ENCODE assay signal across 19 cellular contexts in genomic region chr1:196152086-196152485, GRCh38.
DNase-seq lines count a peak whose midpoint lies in the region; ATAC-seq, FAIRE-seq and TF ChIP-seq lines count a peak whose summit lies in the region.
"Had no signal": no experiment of that assay in that cellular context is flagged by ENCODE, and none has a peak within 500 bp of the region (broad histone marks: within the 10 kb centered on the region; RNA-seq: fewer than 3 reads in every experiment).

No MANE protein-coding gene starts in this region.

- peaks cover 3% of the 10 kb centered on the region for H3K27me3 Mint-ChIP-seq in activated CD4-positive, alpha-beta memory T cell treated with anti-CD3 and anti-CD28 coated beads for 36 hours
- H3K27me3 Mint-ChIP-seq: activated B cell treated with CpG ODN at 0.5 μM for 24 hours had no signal

- H3K9me3 ChIP-seq in fibroblast of lung (ENCODE audit: control insufficient read depth, insufficient read depth, low read depth, low read length) (no peaks in the 10 kb centered on the region), small intestine (ENCODE audit: control insufficient read depth, low read depth) (no peaks in the 10 kb centered on the region)
- H3K9me3 ChIP-seq: BLaER1 treated with 17β-estradiol and CSF1 and Interleukin-3, amounts not matched to agents 10 nM and 100 nM; thoracic aorta had no signal

- H3K4me2 ChIP-seq in fibroblast of lung (ENCODE audit: extremely low read depth, insufficient read depth, low read length): no peak overlapping the region
- H3K4me2 ChIP-seq: BLaER1 treated with 17β-estradiol and CSF1 and Interleukin-3, amounts not matched to agents 10 nM and 100 nM; KMS-11 had no signal

- POLR2A ChIA-PET in activated CD4-positive, alpha-beta memory T cell treated with anti-CD3 and anti-CD28 coated beads for 36 hours (lab: Charles Lee): no interaction called here

- WGBS in small intestine, 3 donors: 5 to 35% (median 14%) methylated on average over 3 of the region's 3 CpGs

- H3K9ac ChIP-seq in fibroblast of lung (ENCODE audit: insufficient read depth, low read length): no peak overlapping the region
- H3K9ac ChIP-seq: BLaER1 treated with 17β-estradiol and CSF1 and Interleukin-3, amounts not matched to agents 10 nM and 100 nM; KMS-11 had no signal

- ATAC-seq in GM21526 (IDR thresholded peaks at IDR 0.05; ENCODE audit: low FRiP score, unreplicated experiment): peak; percentile 75

- H3K4me3 Mint-ChIP-seq in activated CD4-positive, alpha-beta memory T cell treated with anti-CD3 and anti-CD28 coated beads for 36 hours: no peak overlapping the region
- H3K4me3 Mint-ChIP-seq: activated B cell treated with CpG ODN at 0.5 μM for 24 hours had no signal

- no peaks in the 10 kb centered on the region for H3K79me2 ChIP-seq in fibroblast of lung (ENCODE audit: control insufficient read depth, insufficient read depth, low read length)

- intact Hi-C loops in activated CD4-positive, alpha-beta memory T cell treated with anti-CD3 and anti-CD28 coated beads for 36 hours (cut with micrococcal nuclease): no loop called here

- peaks cover 2% of the 10 kb centered on the region for H3K4me1 ChIP-seq in fibroblast of lung (ENCODE audit: control insufficient read depth, extremely low read depth, insufficient read depth, low read length)
- no peaks in the 10 kb centered on the region for H3K4me1 ChIP-seq in small intestine (ENCODE audit: control insufficient read depth in 2 of 2, insufficient read depth in 1 of 2, low read depth in 1 of 2, low read length in 1 of 2)

- H3K36me3 Mint-ChIP-seq in activated CD4-positive, alpha-beta memory T cell treated with anti-CD3 and anti-CD28 coated beads for 36 hours: no peaks in the 10 kb centered on the region

- no peak overlapping the region for H3K27ac Mint-ChIP-seq in activated CD4-positive, alpha-beta memory T cell treated with anti-CD3 and anti-CD28 coated beads for 36 hours
- H3K27ac Mint-ChIP-seq: activated B cell treated with CpG ODN at 0.5 μM for 24 hours had no signal

- H3K4me1 Mint-ChIP-seq in activated CD4-positive, alpha-beta memory T cell treated with anti-CD3 and anti-CD28 coated beads for 36 hours (ENCODE audit: low read depth): no peaks in the 10 kb centered on the region
- H3K4me1 Mint-ChIP-seq: activated B cell treated with CpG ODN at 0.5 μM for 24 hours had no signal

- CTCF ChIA-PET in activated CD4-positive, alpha-beta memory T cell treated with anti-CD3 and anti-CD28 coated beads for 36 hours (lab: Charles Lee): no interaction called here

- peak; percentile 18 for DNase-seq in NCI-H2196 treated with DMSO at 0.1 percent for 48 hours (lab: John Stamatoyannopoulos, UW; ENCODE audit: unreplicated experiment)
- no peak for DNase-seq in fibroblast of lung (ENCODE audit: low read depth in 2 of 2)
- DNase-seq in small intestine: peak; percentile 88
- no peak for DNase-seq in activated CD4-positive, alpha-beta memory T cell treated with anti-CD3 and anti-CD28 coated beads for 36 hours
- DNase-seq in NCI-H524 treated with DMSO at 0.1 percent for 48 hours (lab: John Stamatoyannopoulos, UW): no peak
- DNase-seq in activated CD8-positive, alpha-beta memory T cell treated with anti-CD3 and anti-CD28 coated beads, Interleukin-2, amount 50 U/mL, for 4 hours: no peak
- DNase-seq: activated B cell treated with CpG ODN at 0.5 μM for 24 hours; activated gamma-delta T cell treated with Interleukin-2 at 50 U/mL for 16 hours; aorta; glutamatergic neuron; NCI-H748 treated with DMSO at 0.1 percent for 48 hours; nucleus accumbens; stimulated activated CD4-positive, alpha-beta T cell treated with anti-CD3 and anti-CD28 coated beads, Interleukin-2, amount 100 ng/mL, for 48 hours; stimulated activated CD8-positive, alpha-beta memory T cell treated with anti-CD3 and anti-CD28 coated beads, Interleukin-4, amount 100 ng/mL, for 48 hours had no signal

- H3K27me3 ChIP-seq in fibroblast of lung (ENCODE audit: control insufficient read depth, insufficient read depth, low read length): no peaks in the 10 kb centered on the region
- no peaks in the 10 kb centered on the region for H3K27me3 ChIP-seq in small intestine (ENCODE audit: control insufficient read depth in 2 of 2, insufficient read depth in 2 of 2, low read length in 2 of 2)
- H3K27me3 ChIP-seq: BLaER1 treated with 17β-estradiol and CSF1 and Interleukin-3, amounts not matched to agents 10 nM and 100 nM had no signal

- H2AFZ ChIP-seq in fibroblast of lung (ENCODE audit: low read length): peak overlapping the region; percentile 80

- H3K4me3 ChIP-seq in fibroblast of lung (replicated peaks in 1 of 4; ENCODE audit: control extremely low read depth in 1 of 4, insufficient read depth in 1 of 4, low read depth in 3 of 4, low read length in 4 of 4) (no peak overlapping the region), small intestine (ENCODE audit: low read depth in 1 of 2, low read length in 2 of 2) (no peak overlapping the region)
- H3K4me3 ChIP-seq: BLaER1 treated with 17β-estradiol and CSF1 and Interleukin-3, amounts not matched to agents 10 nM and 100 nM; thoracic aorta had no signal

- H3K27ac ChIP-seq in fibroblast of lung (ENCODE audit: insufficient read depth, low read length) (no peak overlapping the region), small intestine (ENCODE audit: low read depth in 1 of 2, low read length in 1 of 2) (no peak overlapping the region)
- H3K27ac ChIP-seq: BLaER1 treated with 17β-estradiol and CSF1 and Interleukin-3, amounts not matched to agents 10 nM and 100 nM; HL-60; KMS-11; thoracic aorta had no signal

- no peak for FAIRE-seq in small intestine (lab: Jason Lieb, UNC)

- TF ChIP-seq CTCF in fibroblast of lung (conservative IDR thresholded peaks at IDR 0.05 in 1 of 2, IDR thresholded peaks at IDR 0.05 in 1 of 2; ENCODE audit: low read depth in 1 of 2, low read length in 2 of 2): no peak

- no peaks in the 10 kb centered on the region for H3K9me3 Mint-ChIP-seq in activated CD4-positive, alpha-beta memory T cell treated with anti-CD3 and anti-CD28 coated beads for 36 hours
- H3K9me3 Mint-ChIP-seq: activated B cell treated with CpG ODN at 0.5 μM for 24 hours had no signal

- H3K36me3 ChIP-seq in fibroblast of lung (ENCODE audit: control insufficient read depth, insufficient read depth, low read length) (no peaks in the 10 kb centered on the region), small intestine (ENCODE audit: control insufficient read depth in 2 of 2, insufficient read depth in 2 of 2, low read length in 2 of 2) (no peaks in the 10 kb centered on the region)
- H3K36me3 ChIP-seq: BLaER1 treated with 17β-estradiol and CSF1 and Interleukin-3, amounts not matched to agents 10 nM and 100 nM; thoracic aorta had no signal

- no peaks in the 10 kb centered on the region for H4K20me1 ChIP-seq in fibroblast of lung (ENCODE audit: control insufficient read depth, extremely low read depth, insufficient read depth, low read length)
- H4K20me1 ChIP-seq: BLaER1 treated with 17β-estradiol and CSF1 and Interleukin-3, amounts not matched to agents 10 nM and 100 nM had no signal

Comparison
In these comparisons a context has a peak if more than half of its experiments do, and no peak if none do; other contexts are left out.
1. DNase-seq: peak in NCI-H2196 treated with DMSO at 0.1 percent for 48 hours (single experiment) and small intestine (single experiment); none in fibroblast of lung (0 of 2), activated CD4-positive, alpha-beta memory T cell treated with anti-CD3 and anti-CD28 coated beads for 36 hours (single experiment), NCI-H524 treated with DMSO at 0.1 percent for 48 hours (single experiment) and activated CD8-positive, alpha-beta memory T cell treated with anti-CD3 and anti-CD28 coated beads, Interleukin-2, amount 50 U/mL, for 4 hours (single experiment).